8 cellular contexts compared by ENCODE assay signal in the genomic region with DNA sequence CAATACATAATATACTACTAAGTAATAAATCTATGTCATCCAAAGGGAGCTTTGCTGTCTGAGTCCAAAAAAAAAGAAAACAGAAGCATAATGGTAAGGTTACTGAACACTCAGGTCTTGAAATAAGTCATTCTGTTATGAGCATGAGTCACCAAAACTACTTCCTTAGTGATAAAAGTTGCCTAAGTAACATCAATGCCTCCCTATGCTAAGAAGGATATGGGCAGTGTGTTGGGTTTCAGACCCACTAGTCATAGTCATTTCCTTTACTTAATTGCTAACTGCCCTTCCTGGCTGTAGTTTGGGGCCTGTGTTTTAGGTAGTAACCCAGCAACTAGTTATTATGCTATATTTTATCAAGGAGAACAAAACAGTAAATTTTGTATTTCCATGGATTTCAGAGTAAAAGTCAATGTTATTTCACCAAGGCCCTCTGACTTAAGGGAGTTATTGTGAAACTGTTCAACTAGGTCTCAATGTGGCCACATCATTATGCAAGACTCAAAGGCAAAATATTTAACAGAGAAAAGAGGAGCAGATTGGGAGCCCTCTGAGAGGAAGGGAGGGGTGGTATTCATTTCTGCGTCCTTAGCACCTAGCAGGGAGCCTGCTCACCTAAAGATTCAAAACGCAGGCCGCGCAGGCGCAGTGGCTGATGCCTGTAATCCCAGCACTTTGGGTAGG. TPM values are rescaled to one million over a fixed set of nuclear protein-coding genes. Genes with fewer than 3 reads are reported as not detected.
DNase-seq lines count a peak whose midpoint lies in the region; ATAC-seq, FAIRE-seq and TF ChIP-seq lines count a peak whose summit lies in the region.

No MANE protein-coding gene starts in this region.

- FAIRE-seq in GM12892 (lab: Jason Lieb, UNC): peak; percentile 87

- no peak overlapping the region for H2AFZ ChIP-seq in hepatocyte

- H3K27ac Mint-ChIP-seq in activated naive CD8-positive, alpha-beta T cell treated with anti-CD3 and anti-CD28 coated beads, Interleukin-2, amount 10 ng/mL, durations not matched to agents 7 days and 5 days: peak overlapping the region; percentile 95

- H3K27ac ChIP-seq in hepatocyte (peak overlapping the region; percentile 85), subcutaneous abdominal adipose tissue (ENCODE audit: low read depth, low read length) (peak overlapping the region; percentile 98)

- in situ Hi-C loops in KBM-7 (cut with MboI; ENCODE audit: low pct_unique_long_range_greater_than_20kb, low sequenced_read_pairs): no loop called here

- H3K27me3 ChIP-seq in hepatocyte (no peaks in the 10 kb centered on the region), subcutaneous abdominal adipose tissue (ENCODE audit: control insufficient read depth in 5 of 5, insufficient read depth in 4 of 5, low read length in 5 of 5) (no peaks in the 10 kb centered on the region)

- H3K9me3 Mint-ChIP-seq in activated naive CD8-positive, alpha-beta T cell treated with anti-CD3 and anti-CD28 coated beads, Interleukin-2, amount 10 ng/mL, durations not matched to agents 7 days and 5 days: no peaks in the 10 kb centered on the region

- ATAC-seq in GM21786 (IDR thresholded peaks at IDR 0.05; ENCODE audit: unreplicated experiment): peak; percentile 100
- ATAC-seq in activated naive CD8-positive, alpha-beta T cell treated with anti-CD3 and anti-CD28 coated beads, Interleukin-2, amount 10 ng/mL, durations not matched to agents 7 days and 5 days (ENCODE audit: low read depth): peak; percentile 99

- H3K4me1 ChIP-seq in hepatocyte (ENCODE audit: insufficient read depth): peaks cover 10% of the 10 kb centered on the region
- peaks cover 2 to 42% (median 33%) of the 10 kb centered on the region in 5 donors for H3K4me1 ChIP-seq in subcutaneous abdominal adipose tissue (ENCODE audit: control insufficient read depth in 5 of 5, insufficient read depth in 5 of 5, low read length in 5 of 5)

- WGBS in hepatocyte (ENCODE audit: low lambda C conversion rate, missing lambda C conversion rate): 90% methylated on average over 5 of the region's 5 CpGs

- no peaks in the 10 kb centered on the region for H4K20me1 ChIP-seq in hepatocyte (ENCODE audit: insufficient read depth, poor library complexity, severe bottlenecking)

- H3K4me2 ChIP-seq in hepatocyte: no peak overlapping the region

- TF ChIP-seq CTCF in hepatocyte (IDR thresholded peaks at IDR 0.05; ENCODE audit: poor library complexity): no peak

- no peaks in the 10 kb centered on the region for H3K9me2 ChIP-seq in hepatocyte (replicated peaks; ENCODE audit: insufficient read depth)

- H3K4me3 ChIP-seq in hepatocyte (no peak overlapping the region), subcutaneous abdominal adipose tissue (ENCODE audit: low read depth in 1 of 5, low read length in 5 of 5) (peak overlapping the region in 3 of 5 donors; percentile 28 to 54 (median 33))

- intact Hi-C loops in head of caudate nucleus (cut with DNase I): no loop called here

- H3K36me3 Mint-ChIP-seq in activated naive CD8-positive, alpha-beta T cell treated with anti-CD3 and anti-CD28 coated beads, Interleukin-2, amount 10 ng/mL, durations not matched to agents 7 days and 5 days: peaks cover 21% of the 10 kb centered on the region

- peak overlapping the region; percentile 58 for H3K4me3 Mint-ChIP-seq in activated naive CD8-positive, alpha-beta T cell treated with anti-CD3 and anti-CD28 coated beads, Interleukin-2, amount 10 ng/mL, durations not matched to agents 7 days and 5 days

- no peak for TF ChIP-seq POLR2A in GM12892 (IDR thresholded peaks at IDR 0.05; ENCODE audit: low read depth, low read length)

- H3K79me2 ChIP-seq in hepatocyte: no peaks in the 10 kb centered on the region

- POLR2A ChIA-PET in activated naive CD8-positive, alpha-beta T cell treated with anti-CD3 and anti-CD28 coated beads, Interleukin-2, amount 10 ng/mL, durations not matched to agents 7 days and 5 days (lab: Charles Lee): interaction anchor here (0.5 to 2.7 kb wide), 9 partner anchors 10 to 372 kb away, joined by 3 to 64 read pairs (median 4); partner anchors contain the start of genes TRDMT1 and VIM

- peaks cover 40% of the 10 kb centered on the region for H3K4me1 Mint-ChIP-seq in activated naive CD8-positive, alpha-beta T cell treated with anti-CD3 and anti-CD28 coated beads, Interleukin-2, amount 10 ng/mL, durations not matched to agents 7 days and 5 days

- DNase-seq in GM12892 (ENCODE audit: insufficient read length) (peak; percentile 23), KBM-7 (peak; percentile 91), hepatocyte (ENCODE audit: low spot score) (peak; percentile 51), head of caudate nucleus (no peak), NCI-H446 (lab: John Stamatoyannopoulos, UW) (no peak)
- DNase-seq in activated naive CD8-positive, alpha-beta T cell treated with anti-CD3 and anti-CD28 coated beads, Interleukin-2, amount 10 ng/mL, durations not matched to agents 7 days and 5 days: no peak

- H3K36me3 ChIP-seq in hepatocyte (replicated peaks; ENCODE audit: insufficient read depth, low read depth) (no peaks in the 10 kb centered on the region), subcutaneous abdominal adipose tissue (ENCODE audit: control insufficient read depth in 5 of 5, insufficient read depth in 5 of 5, low read length in 5 of 5) (no peaks in the 10 kb centered on the region)

- H3K9me3 ChIP-seq in hepatocyte (ENCODE audit: low read depth) (no peaks in the 10 kb centered on the region), subcutaneous abdominal adipose tissue (ENCODE audit: control insufficient read depth in 5 of 5, low read length in 5 of 5) (no peaks in the 10 kb centered on the region)

- H3K9ac ChIP-seq in subcutaneous abdominal adipose tissue (ENCODE audit: low read length in 5 of 5): peak overlapping the region in 4 of 5 donors; percentile 46 to 82 (median 64)

- H3K27me3 Mint-ChIP-seq in activated naive CD8-positive, alpha-beta T cell treated with anti-CD3 and anti-CD28 coated beads, Interleukin-2, amount 10 ng/mL, durations not matched to agents 7 days and 5 days: no peaks in the 10 kb centered on the region

RNA-seq across cellular contexts. Expression of gene VIM, which starts 11.7 kb away (rescaled TPM):
- polyA plus RNA-seq in GM12892 (2012; ENCODE audit: missing spikeins): 162 TPM
- total RNA-seq in activated naive CD8-positive, alpha-beta T cell treated with anti-CD3 and anti-CD28 coated beads, Interleukin-2, amount 10 ng/mL, durations not matched to agents 7 days and 5 days: 1,000 to 10,000 TPM; 1,681 to 1,738 TPM
- 833 and 1,051 TPM in 2 replicates for total RNA-seq in hepatocyte
- polyA plus RNA-seq in hepatocyte: 302 and 335 TPM in 2 replicates

RNA-seq across cellular contexts. Expression of gene TRDMT1, which starts 14.9 kb away (rescaled TPM):
- 4.4 TPM for polyA plus RNA-seq in GM12892 (2012; ENCODE audit: missing spikeins)
- total RNA-seq in activated naive CD8-positive, alpha-beta T cell treated with anti-CD3 and anti-CD28 coated beads, Interleukin-2, amount 10 ng/mL, durations not matched to agents 7 days and 5 days: 10 to 100 TPM; 15.3 to 17.1 TPM
- 4.2 and 5.4 TPM in 2 replicates for total RNA-seq in hepatocyte
- 3.5 and 5.9 TPM in 2 replicates for polyA plus RNA-seq in hepatocyte

Comparison
In these comparisons a context has a peak if more than half of its experiments do, and no peak if none do; other contexts are left out.
1. DNase-seq: peak in GM12892 (single experiment), KBM-7 (single experiment) and hepatocyte (single experiment); none in activated naive CD8-positive, alpha-beta T cell treated with anti-CD3 and anti-CD28 coated beads, Interleukin-2, amount 10 ng/mL, durations not matched to agents 7 days and 5 days (single experiment), head of caudate nucleus (0 of 42) and NCI-H446 (0 of 2).